8 cellular contexts compared by ENCODE assay signal in genomic region chr13:112689498-112690241, GRCh38. TPM values are rescaled to one million over a fixed set of nuclear protein-coding genes. Genes with fewer than 3 reads are reported as not detected.
A peak's percentile ranks its signal among the peaks of the same experiment; 100 is the strongest.
DNase-seq lines count a peak whose midpoint lies in the region; ATAC-seq and TF ChIP-seq lines count a peak whose summit lies in the region.

ATP11A (plus strand) TSS chr13:112690038; CDS start chr13:112690417, 379 bp downstream.

- H3K27ac ChIP-seq in adrenal gland (peak within 1 kb of the TSS; percentile 83 to 99 (median 90)), heart left ventricle (peak within 1 kb of the TSS; percentile 89 to 98 (median 96)), transverse colon (peak within 1 kb of the TSS; percentile 88 to 95 (median 90))

- ATAC-seq in heart left ventricle, result peak; percentile 84 to 93 (median 90)

- peak; percentile 61 for TF ChIP-seq POLR2A in GM10847 (IDR thresholded peaks at IDR 0.05; ENCODE audit: extremely low read depth, insufficient read length)
- peak; percentile 93 to 99 for TF ChIP-seq POLR2A in adrenal gland (IDR thresholded peaks at IDR 0.05)
- TF ChIP-seq POLR2A in heart left ventricle (IDR thresholded peaks at IDR 0.05), result peak; percentile 87 to 98
- TF ChIP-seq POLR2A in transverse colon (IDR thresholded peaks at IDR 0.05), result peak; percentile 46

- no peak for TF ChIP-seq EP300 in transverse colon (IDR thresholded peaks at IDR 0.05; ENCODE audit: low read depth)

- H3K36me3 ChIP-seq in adrenal gland (replicated peaks in 1 of 2), result no peaks in the 10 kb centered on the region
- H3K36me3 ChIP-seq in heart left ventricle, result no peaks in the 10 kb centered on the region
- no peaks in the 10 kb centered on the region for H3K36me3 ChIP-seq in transverse colon

- no peak for TF ChIP-seq CTCF in HFF-Myc (IDR thresholded peaks at IDR 0.05; ENCODE audit: low read depth, low read length, missing control alignments)
- TF ChIP-seq CTCF in adrenal gland (IDR thresholded peaks at IDR 0.05), result peak in 1 of 6 experiments; percentile 12
- peak in 3 of 12 donors; percentile 28 to 31 (median 30) for TF ChIP-seq CTCF in heart left ventricle (IDR thresholded peaks at IDR 0.05)
- TF ChIP-seq CTCF in transverse colon (IDR thresholded peaks at IDR 0.05), result no peak

- peak within 1 kb of the TSS; percentile 69 for H3K4me3 ChIP-seq in HFF-Myc (replicated peaks; ENCODE audit: low read depth, low read length)
- peak within 1 kb of the TSS; percentile 64 to 81 (median 78) for H3K4me3 ChIP-seq in adrenal gland
- H3K4me3 ChIP-seq in heart left ventricle, result peak within 1 kb of the TSS; percentile 71 to 99 (median 95)
- H3K4me3 ChIP-seq in transverse colon, result peak within 1 kb of the TSS; percentile 80 to 88 (median 82)

- in situ Hi-C loops in transverse colon (cut with MboI; ENCODE audit: low pct_ligation_motif_present in 1 of 4, low pct_unique_long_range_greater_than_20kb in 1 of 4, low sequenced_read_pairs in 3 of 4), result loop anchor here in 1 of 4 donors (10.0 kb wide), 1 partner anchor 55 kb away; no protein-coding TSS in a partner anchor

- intact Hi-C loops in T-helper 1 cell treated with Interleukin-12 subunit alpha and Interleukin-12 subunit beta and Interleukin-4 antibody, amounts not matched to agents 30 ng/mL and 1 ng/mL, for 36 hours (cut with micrococcal nuclease), result loop anchor here (1.0 to 10.0 kb wide), 10 partner anchors 49 to 1975 kb away; partner anchors contain the start of genes ANKRD10, CUL4A, DCUN1D2 and ING1
- intact Hi-C loops in adrenal gland (cut with DNase I), result no loop called here
- intact Hi-C loops in heart left ventricle (cut with DNase I), result loop anchor here in 8 of 10 donors (1.0 to 10.0 kb wide), 11 partner anchors 21 to 185 kb away; no protein-coding TSS in a partner anchor
- intact Hi-C loops in posterior cingulate gyrus (cut with DNase I), result loop anchor here (1.0 to 10.0 kb wide), 3 partner anchors 73 to 185 kb away; no protein-coding TSS in a partner anchor
- intact Hi-C loops in transverse colon (cut with DNase I; ENCODE audit: low total_unique reads), result loop anchor here (10.0 kb wide), 1 partner anchor 1415 kb away; no protein-coding TSS in a partner anchor

- DNase-seq in HFF-Myc (ENCODE audit: extremely low read depth, low read depth), result peak; percentile 41
- peak; percentile 86 for DNase-seq in NAMALWA (ENCODE audit: low spot score)
- peak; percentile 92 to 95 (median 94) for DNase-seq in adrenal gland
- peak; percentile 93 to 97 (median 96) for DNase-seq in heart left ventricle
- DNase-seq in posterior cingulate gyrus, result peak; percentile 83 to 99 (median 90)
- DNase-seq in transverse colon, result peak; percentile 91

- H3K4me1 ChIP-seq in adrenal gland (replicated peaks in 1 of 2) (peaks cover 14 to 21% of the 10 kb centered on the region in 2 donors), heart left ventricle (peaks cover 3 to 47% (median 35%) of the 10 kb centered on the region in 12 donors), transverse colon (peaks cover 6 to 37% (median 19%) of the 10 kb centered on the region in 4 donors)

- no peaks in the 10 kb centered on the region for H3K27me3 ChIP-seq in adrenal gland
- H3K27me3 ChIP-seq in heart left ventricle, result no peaks in the 10 kb centered on the region
- no peaks in the 10 kb centered on the region for H3K27me3 ChIP-seq in transverse colon

- WGBS in adrenal gland, 4 donors, result 0 to 1% (median 0%) methylated on average over 4 to 86 of the region's 86 CpGs
- 0 to 1% (median 1%) methylated on average over 36 to 86 of the region's 86 CpGs for WGBS in heart left ventricle, 4 donors
- WGBS in transverse colon (ENCODE audit: low coverage in 1 of 2), 2 donors, result 2% methylated on average over 23 of the region's 86 CpGs; no CpG with 5 or more reads in 1 of the 2 donors

- no peaks in the 10 kb centered on the region for H3K9me3 ChIP-seq in adrenal gland (replicated peaks in 1 of 3)
- no peaks in the 10 kb centered on the region for H3K9me3 ChIP-seq in heart left ventricle
- no peaks in the 10 kb centered on the region for H3K9me3 ChIP-seq in transverse colon

RNA-seq across cellular contexts. Expression of gene ATP11A, which starts in this region (rescaled TPM):
- 72.9 and 76.7 TPM in 2 replicates for total RNA-seq in T-helper 1 cell treated with Interleukin-12 subunit alpha and Interleukin-12 subunit beta and Interleukin-4 antibody, amounts not matched to agents 30 ng/mL and 1 ng/mL, for 36 hours
- 10 to 100 TPM; 25.6 to 94.1 (median 44.8) TPM for total RNA-seq in adrenal gland
- polyA plus RNA-seq in adrenal gland, result 10 to 100 TPM in 2 of 3 donors, 1 to 10 TPM in 1; 6.0 to 24.7 (median 11.4) TPM
- 100 to 1,000 TPM in 5 of 9 donors, 10 to 100 TPM in 4; 51.4 to 146 (median 110) TPM for total RNA-seq in heart left ventricle
- 10 to 100 TPM; 20.5 to 91.2 TPM for polyA plus RNA-seq in heart left ventricle
- total RNA-seq in transverse colon, result 10 to 100 TPM; 10.2 to 17.5 (median 13.3) TPM

Comparison
In these comparisons a context has a peak if more than half of its experiments do, and no peak if none do; other contexts are left out.
1. Peak in every context shown above with its lines: DNase-seq, ATAC-seq, H3K4me3 ChIP-seq and H3K27ac ChIP-seq.
2. POLR2A ChIP-seq: peak in every context shown above with its lines; median percentile 96 in adrenal gland; 92 in heart left ventricle; 61 in GM10847; 46 in transverse colon.
3. DNase-seq: peak in every context shown above with its lines; median percentile 96 in heart left ventricle; 94 in adrenal gland; 91 in transverse colon; 90 in posterior cingulate gyrus; 86 in NAMALWA; 41 in HFF-Myc.
4. intact Hi-C loops: an anchor here in T-helper 1 cell treated with Interleukin-12 subunit alpha and Interleukin-12 subunit beta and Interleukin-4 antibody, amounts not matched to agents 30 ng/mL and 1 ng/mL, for 36 hours (1.0 to 10.0 kb wide), heart left ventricle (1.0 to 10.0 kb wide), posterior cingulate gyrus (1.0 to 10.0 kb wide) and transverse colon (10.0 kb wide); none called in adrenal gland.